Comparison of ENCODE assay signal across 1 cellular context in the genomic region with DNA sequence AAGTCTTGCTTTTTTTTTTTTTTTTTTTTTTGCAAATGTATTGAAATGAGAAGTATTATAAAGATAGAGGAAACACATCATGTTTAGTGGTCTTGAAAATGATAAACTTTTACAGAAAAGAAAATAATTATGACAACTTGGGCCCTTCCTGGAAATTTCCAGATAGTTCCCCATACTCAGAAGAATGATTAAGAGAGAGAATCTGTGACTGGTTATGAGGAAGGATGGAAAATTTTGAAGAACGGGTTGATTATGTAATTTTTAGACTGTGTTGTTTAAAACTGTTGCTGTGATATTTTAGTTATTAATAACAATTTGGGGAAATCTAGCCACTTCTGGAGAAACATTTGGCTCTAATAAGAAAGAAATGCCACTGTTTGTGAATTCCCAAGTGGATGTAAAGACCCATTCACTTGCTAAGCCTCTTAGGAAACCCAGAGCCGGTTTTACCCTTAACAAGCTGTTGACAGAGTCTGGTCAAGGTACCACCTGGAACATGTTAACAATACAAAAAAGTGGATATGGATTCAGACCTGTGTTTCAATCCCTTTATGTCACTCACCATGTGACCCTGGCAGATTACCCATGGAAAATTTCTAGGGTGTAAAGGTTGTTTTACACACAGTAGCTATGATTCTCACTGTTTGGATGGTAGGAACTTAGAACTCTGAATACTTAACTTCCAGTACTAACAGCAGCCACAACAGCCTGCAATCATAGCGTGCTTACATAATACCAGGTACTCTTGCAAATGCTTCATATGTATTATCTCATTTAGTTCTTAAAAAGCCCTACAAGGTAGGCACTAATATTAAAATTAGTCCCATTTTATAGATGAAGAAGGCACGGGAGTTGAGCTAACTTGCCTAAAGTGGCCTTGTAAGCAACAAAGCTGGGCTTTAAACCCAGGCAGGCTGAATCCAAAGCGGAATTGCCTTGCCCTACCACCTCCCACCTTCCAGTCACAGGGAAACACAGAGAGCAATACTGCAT.
TF ChIP-seq lines count a peak whose summit lies in the region.

No MANE protein-coding gene starts in this region.

TF ChIP-seq in HepG2, 621 proteins besides CTCF, POLR2A, EP300 and RAD21 (continued from another document and continues in another):
- no peak for TF ChIP-seq DPF2 (CRISPR knock-in tag; IDR thresholded peaks at IDR 0.05; ENCODE audit: borderline replicate concordance, low read depth)
- TF ChIP-seq ZSCAN25 (CRISPR knock-in tag; IDR thresholded peaks at IDR 0.05), result no peak
- no peak for TF ChIP-seq ZNF543 (CRISPR knock-in tag; IDR thresholded peaks at IDR 0.05)
- TF ChIP-seq RARG (CRISPR knock-in tag; IDR thresholded peaks at IDR 0.05; ENCODE audit: low read depth), result no peak
- TF ChIP-seq SMAD1 (CRISPR knock-in tag; IDR thresholded peaks at IDR 0.05; ENCODE audit: borderline replicate concordance, low read depth), result no peak
- peak; percentile 36; the same call in 1 of the 2 replicates for TF ChIP-seq NR2C2 (CRISPR knock-in tag; IDR thresholded peaks at IDR 0.05; ENCODE audit: borderline replicate concordance)
- TF ChIP-seq, protein P1, sequence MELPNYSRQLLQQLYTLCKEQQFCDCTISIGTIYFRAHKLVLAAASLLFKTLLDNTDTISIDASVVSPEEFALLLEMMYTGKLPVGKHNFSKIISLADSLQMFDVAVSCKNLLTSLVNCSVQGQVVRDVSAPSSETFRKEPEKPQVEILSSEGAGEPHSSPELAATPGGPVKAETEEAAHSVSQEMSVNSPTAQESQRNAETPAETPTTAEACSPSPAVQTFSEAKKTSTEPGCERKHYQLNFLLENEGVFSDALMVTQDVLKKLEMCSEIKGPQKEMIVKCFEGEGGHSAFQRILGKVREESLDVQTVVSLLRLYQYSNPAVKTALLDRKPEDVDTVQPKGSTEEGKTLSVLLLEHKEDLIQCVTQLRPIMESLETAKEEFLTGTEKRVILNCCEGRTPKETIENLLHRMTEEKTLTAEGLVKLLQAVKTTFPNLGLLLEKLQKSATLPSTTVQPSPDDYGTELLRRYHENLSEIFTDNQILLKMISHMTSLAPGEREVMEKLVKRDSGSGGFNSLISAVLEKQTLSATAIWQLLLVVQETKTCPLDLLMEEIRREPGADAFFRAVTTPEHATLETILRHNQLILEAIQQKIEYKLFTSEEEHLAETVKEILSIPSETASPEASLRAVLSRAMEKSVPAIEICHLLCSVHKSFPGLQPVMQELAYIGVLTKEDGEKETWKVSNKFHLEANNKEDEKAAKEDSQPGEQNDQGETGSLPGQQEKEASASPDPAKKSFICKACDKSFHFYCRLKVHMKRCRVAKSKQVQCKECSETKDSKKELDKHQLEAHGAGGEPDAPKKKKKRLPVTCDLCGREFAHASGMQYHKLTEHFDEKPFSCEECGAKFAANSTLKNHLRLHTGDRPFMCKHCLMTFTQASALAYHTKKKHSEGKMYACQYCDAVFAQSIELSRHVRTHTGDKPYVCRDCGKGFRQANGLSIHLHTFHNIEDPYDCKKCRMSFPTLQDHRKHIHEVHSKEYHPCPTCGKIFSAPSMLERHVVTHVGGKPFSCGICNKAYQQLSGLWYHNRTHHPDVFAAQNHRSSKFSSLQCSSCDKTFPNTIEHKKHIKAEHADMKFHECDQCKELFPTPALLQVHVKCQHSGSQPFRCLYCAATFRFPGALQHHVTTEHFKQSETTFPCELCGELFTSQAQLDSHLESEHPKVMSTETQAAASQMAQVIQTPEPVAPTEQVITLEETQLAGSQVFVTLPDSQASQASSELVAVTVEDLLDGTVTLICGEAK (IDR thresholded peaks at IDR 0.05), result no peak
- TF ChIP-seq, protein P1 (CRISPR knock-in tag; IDR thresholded peaks at IDR 0.05), result no peak
- TF ChIP-seq REPIN1 (CRISPR knock-in tag; IDR thresholded peaks at IDR 0.05; ENCODE audit: borderline replicate concordance, low read depth), result peak; percentile 79; the same call in 1 of the 2 replicates
- TF ChIP-seq ZNF567 (CRISPR knock-in tag; IDR thresholded peaks at IDR 0.05; ENCODE audit: borderline replicate concordance), result no peak
- no peak for TF ChIP-seq SP5 (CRISPR knock-in tag; IDR thresholded peaks at IDR 0.05; ENCODE audit: borderline replicate concordance, low read depth)
- TF ChIP-seq ZNF709 (CRISPR knock-in tag; IDR thresholded peaks at IDR 0.05), result no peak
- TF ChIP-seq HOXA3 (CRISPR knock-in tag; IDR thresholded peaks at IDR 0.05), result peak; percentile 70; the same call in 1 of the 2 replicates
- no peak for TF ChIP-seq ZNF83 (CRISPR knock-in tag; IDR thresholded peaks at IDR 0.05; ENCODE audit: borderline replicate concordance)
- TF ChIP-seq PHF20 (CRISPR knock-in tag; IDR thresholded peaks at IDR 0.05), result no peak
- no peak for TF ChIP-seq MEIS2 (CRISPR knock-in tag; IDR thresholded peaks at IDR 0.05)
- TF ChIP-seq EZH2 (conservative IDR thresholded peaks at IDR 0.05; ENCODE audit: low read depth, low read length), result no peak
- no peak for TF ChIP-seq JARID2 (CRISPR knock-in tag; IDR thresholded peaks at IDR 0.05; ENCODE audit: insufficient replicate concordance)
- TF ChIP-seq ZXDC (CRISPR knock-in tag; IDR thresholded peaks at IDR 0.05), result no peak
- TF ChIP-seq RFX3 (CRISPR knock-in tag; IDR thresholded peaks at IDR 0.05), result no peak
- no peak for TF ChIP-seq ZNF616 (CRISPR knock-in tag; IDR thresholded peaks at IDR 0.05; ENCODE audit: low read depth)
- TF ChIP-seq NCOA2 (CRISPR knock-in tag; IDR thresholded peaks at IDR 0.05), result peak; percentile 57
- no peak for TF ChIP-seq ATF3 (CRISPR knock-in tag; IDR thresholded peaks at IDR 0.05)
- TF ChIP-seq, protein P2, sequence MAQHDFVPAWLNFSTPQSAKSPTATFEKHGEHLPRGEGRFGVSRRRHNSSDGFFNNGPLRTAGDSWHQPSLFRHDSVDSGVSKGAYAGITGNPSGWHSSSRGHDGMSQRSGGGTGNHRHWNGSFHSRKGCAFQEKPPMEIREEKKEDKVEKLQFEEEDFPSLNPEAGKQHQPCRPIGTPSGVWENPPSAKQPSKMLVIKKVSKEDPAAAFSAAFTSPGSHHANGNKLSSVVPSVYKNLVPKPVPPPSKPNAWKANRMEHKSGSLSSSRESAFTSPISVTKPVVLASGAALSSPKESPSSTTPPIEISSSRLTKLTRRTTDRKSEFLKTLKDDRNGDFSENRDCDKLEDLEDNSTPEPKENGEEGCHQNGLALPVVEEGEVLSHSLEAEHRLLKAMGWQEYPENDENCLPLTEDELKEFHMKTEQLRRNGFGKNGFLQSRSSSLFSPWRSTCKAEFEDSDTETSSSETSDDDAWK (CRISPR knock-in tag; IDR thresholded peaks at IDR 0.05), result no peak
- no peak for TF ChIP-seq ZNF619 (CRISPR knock-in tag; IDR thresholded peaks at IDR 0.05)
- TF ChIP-seq, protein P3, sequence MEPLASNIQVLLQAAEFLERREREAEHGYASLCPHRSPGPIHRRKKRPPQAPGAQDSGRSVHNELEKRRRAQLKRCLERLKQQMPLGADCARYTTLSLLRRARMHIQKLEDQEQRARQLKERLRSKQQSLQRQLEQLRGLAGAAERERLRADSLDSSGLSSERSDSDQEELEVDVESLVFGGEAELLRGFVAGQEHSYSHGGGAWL (CRISPR knock-in tag; IDR thresholded peaks at IDR 0.05), result no peak
- peak; percentile 56 for TF ChIP-seq IRF2 (CRISPR knock-in tag; IDR thresholded peaks at IDR 0.05)
- no peak for TF ChIP-seq CENPT (CRISPR knock-in tag; IDR thresholded peaks at IDR 0.05; ENCODE audit: low read depth)
- TF ChIP-seq HOXA5 (CRISPR knock-in tag; IDR thresholded peaks at IDR 0.05), result no peak
- no peak for TF ChIP-seq MEIS1 (CRISPR knock-in tag; IDR thresholded peaks at IDR 0.05; ENCODE audit: borderline replicate concordance)
- TF ChIP-seq ZNF350 (CRISPR knock-in tag; IDR thresholded peaks at IDR 0.05; ENCODE audit: borderline replicate concordance, low read depth), result no peak
- TF ChIP-seq HNRNPUL1 (IDR thresholded peaks at IDR 0.05; ENCODE audit: low read depth, low read length), result no peak
- TF ChIP-seq, protein P4, sequence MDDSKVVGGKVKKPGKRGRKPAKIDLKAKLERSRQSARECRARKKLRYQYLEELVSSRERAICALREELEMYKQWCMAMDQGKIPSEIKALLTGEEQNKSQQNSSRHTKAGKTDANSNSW (CRISPR knock-in tag; IDR thresholded peaks at IDR 0.05; ENCODE audit: borderline replicate concordance), result no peak
- TF ChIP-seq ZMYM3 (CRISPR knock-in tag; IDR thresholded peaks at IDR 0.05), result peak; percentile 26; the same call in 1 of the 2 replicates
- no peak for TF ChIP-seq MATR3 (CRISPR knock-in tag; IDR thresholded peaks at IDR 0.05)
- TF ChIP-seq ZNF780A (CRISPR knock-in tag; IDR thresholded peaks at IDR 0.05), result no peak
- TF ChIP-seq ZNF354B (CRISPR knock-in tag; IDR thresholded peaks at IDR 0.05), result no peak
- TF ChIP-seq, protein P5, sequence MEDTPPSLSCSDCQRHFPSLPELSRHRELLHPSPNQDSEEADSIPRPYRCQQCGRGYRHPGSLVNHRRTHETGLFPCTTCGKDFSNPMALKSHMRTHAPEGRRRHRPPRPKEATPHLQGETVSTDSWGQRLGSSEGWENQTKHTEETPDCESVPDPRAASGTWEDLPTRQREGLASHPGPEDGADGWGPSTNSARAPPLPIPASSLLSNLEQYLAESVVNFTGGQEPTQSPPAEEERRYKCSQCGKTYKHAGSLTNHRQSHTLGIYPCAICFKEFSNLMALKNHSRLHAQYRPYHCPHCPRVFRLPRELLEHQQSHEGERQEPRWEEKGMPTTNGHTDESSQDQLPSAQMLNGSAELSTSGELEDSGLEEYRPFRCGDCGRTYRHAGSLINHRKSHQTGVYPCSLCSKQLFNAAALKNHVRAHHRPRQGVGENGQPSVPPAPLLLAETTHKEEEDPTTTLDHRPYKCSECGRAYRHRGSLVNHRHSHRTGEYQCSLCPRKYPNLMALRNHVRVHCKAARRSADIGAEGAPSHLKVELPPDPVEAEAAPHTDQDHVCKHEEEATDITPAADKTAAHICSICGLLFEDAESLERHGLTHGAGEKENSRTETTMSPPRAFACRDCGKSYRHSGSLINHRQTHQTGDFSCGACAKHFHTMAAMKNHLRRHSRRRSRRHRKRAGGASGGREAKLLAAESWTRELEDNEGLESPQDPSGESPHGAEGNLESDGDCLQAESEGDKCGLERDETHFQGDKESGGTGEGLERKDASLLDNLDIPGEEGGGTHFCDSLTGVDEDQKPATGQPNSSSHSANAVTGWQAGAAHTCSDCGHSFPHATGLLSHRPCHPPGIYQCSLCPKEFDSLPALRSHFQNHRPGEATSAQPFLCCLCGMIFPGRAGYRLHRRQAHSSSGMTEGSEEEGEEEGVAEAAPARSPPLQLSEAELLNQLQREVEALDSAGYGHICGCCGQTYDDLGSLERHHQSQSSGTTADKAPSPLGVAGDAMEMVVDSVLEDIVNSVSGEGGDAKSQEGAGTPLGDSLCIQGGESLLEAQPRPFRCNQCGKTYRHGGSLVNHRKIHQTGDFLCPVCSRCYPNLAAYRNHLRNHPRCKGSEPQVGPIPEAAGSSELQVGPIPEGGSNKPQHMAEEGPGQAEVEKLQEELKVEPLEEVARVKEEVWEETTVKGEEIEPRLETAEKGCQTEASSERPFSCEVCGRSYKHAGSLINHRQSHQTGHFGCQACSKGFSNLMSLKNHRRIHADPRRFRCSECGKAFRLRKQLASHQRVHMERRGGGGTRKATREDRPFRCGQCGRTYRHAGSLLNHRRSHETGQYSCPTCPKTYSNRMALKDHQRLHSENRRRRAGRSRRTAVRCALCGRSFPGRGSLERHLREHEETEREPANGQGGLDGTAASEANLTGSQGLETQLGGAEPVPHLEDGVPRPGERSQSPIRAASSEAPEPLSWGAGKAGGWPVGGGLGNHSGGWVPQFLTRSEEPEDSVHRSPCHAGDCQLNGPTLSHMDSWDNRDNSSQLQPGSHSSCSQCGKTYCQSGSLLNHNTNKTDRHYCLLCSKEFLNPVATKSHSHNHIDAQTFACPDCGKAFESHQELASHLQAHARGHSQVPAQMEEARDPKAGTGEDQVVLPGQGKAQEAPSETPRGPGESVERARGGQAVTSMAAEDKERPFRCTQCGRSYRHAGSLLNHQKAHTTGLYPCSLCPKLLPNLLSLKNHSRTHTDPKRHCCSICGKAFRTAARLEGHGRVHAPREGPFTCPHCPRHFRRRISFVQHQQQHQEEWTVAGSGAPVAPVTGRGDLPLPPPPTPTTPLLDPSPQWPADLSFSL (CRISPR knock-in tag; IDR thresholded peaks at IDR 0.05), result no peak
